ENCODE assay signal across 1 cellular context in genomic region chr3:47293822-47294221, GRCh38.
TF ChIP-seq lines count a peak whose summit lies in the region.

No MANE protein-coding gene starts in this region.

TF ChIP-seq in K562, 482 proteins besides CTCF, POLR2A, EP300 and RAD21:
- TF ChIP-seq ZNF551 (CRISPR knock-in tag; IDR thresholded peaks at IDR 0.05) = no peak
- no peak for TF ChIP-seq KDM5B (IDR thresholded peaks at IDR 0.05; ENCODE audit: insufficient replicate concordance, low read depth, low read length)
- TF ChIP-seq KDM4B (IDR thresholded peaks at IDR 0.05; ENCODE audit: borderline replicate concordance in 2 of 2, low read depth in 1 of 2) = no peak
- no peak for TF ChIP-seq ZNF263 (CRISPR knock-in tag; IDR thresholded peaks at IDR 0.05; ENCODE audit: borderline replicate concordance)
- no peak for TF ChIP-seq TFAM (CRISPR knock-in tag; conservative IDR thresholded peaks at IDR 0.05)
- TF ChIP-seq ZNF668 (CRISPR knock-in tag; IDR thresholded peaks at IDR 0.05) = no peak
- no peak for TF ChIP-seq RERE (CRISPR knock-in tag; IDR thresholded peaks at IDR 0.05; ENCODE audit: borderline replicate concordance)
- TF ChIP-seq ETS1 (conservative IDR thresholded peaks at IDR 0.05; ENCODE audit: control insufficient read depth, low read depth, low read length) = no peak
- TF ChIP-seq NEUROD1 (IDR thresholded peaks at IDR 0.05; ENCODE audit: borderline replicate concordance, low read depth, low read length, partially characterized antibody) = no peak
- TF ChIP-seq ZNF274 (IDR thresholded peaks at IDR 0.05; ENCODE audit: borderline replicate concordance, low read depth, low read length) = no peak
- TF ChIP-seq CGGBP1 (CRISPR knock-in tag; IDR thresholded peaks at IDR 0.05) = no peak
- no peak for TF ChIP-seq PTTG1 (tag; IDR thresholded peaks at IDR 0.05; ENCODE audit: low read depth)
- no peak for TF ChIP-seq HDAC3 (IDR thresholded peaks at IDR 0.05; ENCODE audit: borderline replicate concordance, partially characterized antibody)
- no peak for TF ChIP-seq ZNF124 (CRISPR knock-in tag; IDR thresholded peaks at IDR 0.05)
- TF ChIP-seq SAFB2 (IDR thresholded peaks at IDR 0.05; ENCODE audit: borderline replicate concordance, low read depth, low read length, severe bottlenecking) = no peak
- TF ChIP-seq ZNF444 (CRISPR knock-in tag; IDR thresholded peaks at IDR 0.05) = no peak
- TF ChIP-seq XRCC4 (IDR thresholded peaks at IDR 0.05; ENCODE audit: extremely low read depth, insufficient read depth, insufficient read length) = no peak
- TF ChIP-seq MAFF (IDR thresholded peaks at IDR 0.05; ENCODE audit: low read length) = no peak
- TF ChIP-seq ZNF395 (CRISPR knock-in tag; IDR thresholded peaks at IDR 0.05) = no peak
TF ChIP-seq in K562: peak in this region for 0.
